9 cellular contexts compared by ENCODE assay signal in the genomic region with DNA sequence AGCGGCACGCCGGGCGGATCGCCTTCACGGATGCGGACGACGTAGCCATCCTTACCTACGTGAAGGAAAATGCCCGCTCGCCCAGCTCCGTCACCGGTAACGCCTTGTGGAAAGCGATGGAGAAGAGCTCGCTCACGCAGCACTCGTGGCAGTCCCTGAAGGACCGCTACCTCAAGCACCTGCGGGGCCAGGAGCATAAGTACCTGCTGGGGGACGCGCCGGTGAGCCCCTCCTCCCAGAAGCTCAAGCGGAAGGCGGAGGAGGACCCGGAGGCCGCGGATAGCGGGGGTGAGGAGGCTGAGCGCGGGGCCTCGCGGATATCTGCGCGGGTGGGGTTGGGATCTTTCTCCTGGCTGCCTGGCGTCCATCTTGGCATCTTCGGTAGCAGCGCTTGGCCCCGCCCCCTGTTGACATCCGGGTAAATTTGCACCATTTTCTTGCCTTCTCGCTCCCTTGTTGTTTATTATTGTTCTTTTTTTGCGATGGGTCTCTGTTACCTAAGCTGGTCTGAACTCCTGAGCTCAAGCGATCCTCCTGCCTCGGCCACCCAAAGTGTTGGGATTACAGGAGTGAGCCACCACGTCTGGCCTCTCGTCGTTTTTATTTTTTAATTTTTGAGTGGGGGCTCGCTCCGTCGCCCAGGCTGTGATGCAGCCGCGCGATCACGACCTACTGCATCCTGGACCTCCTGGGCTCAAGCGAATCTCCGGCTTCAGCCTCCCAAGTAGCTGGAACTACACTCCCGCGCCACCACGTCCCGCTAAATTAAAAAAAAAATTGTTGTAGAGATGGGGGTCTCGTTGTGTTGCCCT. TPM values are rescaled to one million over a fixed set of nuclear protein-coding genes. Genes with fewer than 3 reads are reported as not detected.
A peak's percentile ranks its signal among the peaks of the same experiment; 100 is the strongest.
DNase-seq lines count a peak whose midpoint lies in the region; ATAC-seq lines count a peak whose summit lies in the region.
"Had no signal": no experiment of that assay in that cellular context is flagged by ENCODE, and none has a peak within 500 bp of the region (broad histone marks: within the 10 kb centered on the region; RNA-seq: fewer than 3 reads in every experiment).

No MANE protein-coding gene starts in this region.

- peaks cover 65 to 75% (median 73%) of the 10 kb centered on the region in 3 donors for H3K4me1 Mint-ChIP-seq in CD8-positive, alpha-beta memory T cell

- peaks cover 0 to 2% of the 10 kb centered on the region in 2 donors for H3K27me3 Mint-ChIP-seq in CD8-positive, alpha-beta memory T cell

- H3K36me3 Mint-ChIP-seq in CD8-positive, alpha-beta memory T cell = peaks cover 4 to 60% (median 11%) of the 10 kb centered on the region in 3 donors

- H3K27me3 ChIP-seq in CD8-positive, alpha-beta memory T cell (ENCODE audit: insufficient read depth, low read length, poor library complexity, severe bottlenecking) = no peaks in the 10 kb centered on the region
- H3K27me3 ChIP-seq in mononuclear cell (ENCODE audit: insufficient read depth, low read length) = no peaks in the 10 kb centered on the region

- peaks cover 61% of the 10 kb centered on the region for H3K4me1 ChIP-seq in CD8-positive, alpha-beta memory T cell (ENCODE audit: insufficient read depth, low read length)
- H3K4me1 ChIP-seq in mononuclear cell (ENCODE audit: insufficient read depth, low read length) = peaks cover 60% of the 10 kb centered on the region

- H3K27ac ChIP-seq in CD8-positive, alpha-beta memory T cell (ENCODE audit: low read depth, low read length) = peak overlapping the region; percentile 97

- no peaks in the 10 kb centered on the region for H3K9me3 ChIP-seq in CD8-positive, alpha-beta memory T cell (ENCODE audit: low read length)
- H3K9me3 ChIP-seq in mononuclear cell (ENCODE audit: low read depth, low read length) = no peaks in the 10 kb centered on the region

- POLR2A ChIA-PET in CD8-positive, alpha-beta memory T cell (lab: Charles Lee) = interaction anchor here (0.9 to 5.0 kb wide), 14 partner anchors 21 to 1542 kb away, joined by 3 to 148 read pairs (median 10); a partner anchor contains a TSS

- ATAC-seq in GM19455 (IDR thresholded peaks at IDR 0.05; ENCODE audit: unreplicated experiment) = peak; percentile 43

- DNase-seq in CD8-positive, alpha-beta memory T cell = peak; percentile 79 to 90 (median 82)
- DNase-seq in HK-2 (ENCODE audit: unreplicated experiment) (peak; percentile 67), NOMO-1 treated with dmso at 0.1 percent for 144 hours (lab: John Stamatoyannopoulos, UW; ENCODE audit: unreplicated experiment) (peak; percentile 69), epidermal melanocyte (ENCODE audit: insufficient read length, low spot score) (peak; percentile 57)
- peak; percentile 89 for DNase-seq in activated CD8-positive, alpha-beta memory T cell treated with anti-CD3 and anti-CD28 coated beads, Interleukin-2, amount 50 U/mL, for 48 hours
- peak; percentile 75 to 80 for DNase-seq in stimulated activated CD8-positive, alpha-beta memory T cell treated with anti-CD3 and anti-CD28 coated beads, Interleukin-2, amount 100 ng/mL, for 48 hours (ENCODE audit: low read depth in 2 of 2)

- peak overlapping the region; percentile 81 for H3K4me3 ChIP-seq in CD8-positive, alpha-beta memory T cell (ENCODE audit: low read length)
- H3K4me3 ChIP-seq in mononuclear cell (ENCODE audit: low read length) = peak overlapping the region; percentile 98

- H3K4me3 Mint-ChIP-seq in CD8-positive, alpha-beta memory T cell = peak overlapping the region; percentile 95 to 100 (median 99)

- CTCF ChIA-PET in CD8-positive, alpha-beta memory T cell (lab: Charles Lee) = interaction anchor here (0.9 to 5.5 kb wide), 18 partner anchors 13 to 215 kb away, joined by 3 to 46 read pairs (median 6); a partner anchor contains a TSS

- H3K36me3 ChIP-seq in CD8-positive, alpha-beta memory T cell (ENCODE audit: insufficient read depth, low read length) = peaks cover 17% of the 10 kb centered on the region

- H3K9me3 Mint-ChIP-seq in CD8-positive, alpha-beta memory T cell = no peaks in the 10 kb centered on the region

- H3K27ac Mint-ChIP-seq in CD8-positive, alpha-beta memory T cell = peak overlapping the region; percentile 95 to 100 (median 98)

RNA-seq across cellular contexts. Expression of a gene that starts 0.9 kb away (rescaled TPM):
- 10 to 100 TPM; 90.6 to 91.0 TPM for total RNA-seq in CD8-positive, alpha-beta memory T cell
- polyA plus RNA-seq in CD8-positive, alpha-beta memory T cell = 209 TPM
- total RNA-seq in mononuclear cell = 91.1 TPM

RNA-seq across cellular contexts. Expression of a gene that starts 1.0 kb away (rescaled TPM):
- 100 to 1,000 TPM; 291 to 307 TPM for total RNA-seq in CD8-positive, alpha-beta memory T cell
- 258 TPM for polyA plus RNA-seq in CD8-positive, alpha-beta memory T cell
- 167 TPM for total RNA-seq in mononuclear cell

RNA-seq across cellular contexts. Expression of a gene that starts 25.4 kb away (rescaled TPM):
- 10 to 100 TPM; 57.9 to 59.8 TPM for total RNA-seq in CD8-positive, alpha-beta memory T cell
- polyA plus RNA-seq in CD8-positive, alpha-beta memory T cell = 70.5 TPM
- total RNA-seq in mononuclear cell = 52.5 TPM

RNA-seq across cellular contexts. Expression of a gene that starts 28.3 kb away (rescaled TPM):
- total RNA-seq in CD8-positive, alpha-beta memory T cell = not detected
- not detected for polyA plus RNA-seq in CD8-positive, alpha-beta memory T cell
- not detected for total RNA-seq in mononuclear cell
- total RNA-seq: subcutaneous adipose tissue had no signal

RNA-seq across cellular contexts. Expression of a gene that starts 52.8 kb away (rescaled TPM):
- not detected for total RNA-seq in CD8-positive, alpha-beta memory T cell
- not detected for polyA plus RNA-seq in CD8-positive, alpha-beta memory T cell
- 0.21 TPM for total RNA-seq in mononuclear cell
- total RNA-seq: subcutaneous adipose tissue had no signal

Comparison
In these comparisons a context has a peak if more than half of its experiments do, and no peak if none do; other contexts are left out.
1. Peak in every context shown above with its lines: DNase-seq, ATAC-seq, H3K4me3 ChIP-seq and H3K27ac ChIP-seq.